9 cellular contexts compared by ENCODE assay signal in genomic region chr20:36202891-36203338, GRCh38. TPM values are rescaled to one million over a fixed set of nuclear protein-coding genes. Genes with fewer than 3 reads are reported as not detected.
DNase-seq lines count a peak whose midpoint lies in the region; ATAC-seq, FAIRE-seq and TF ChIP-seq lines count a peak whose summit lies in the region.
"Had no signal": no experiment of that assay in that cellular context is flagged by ENCODE, and none has a peak within 500 bp of the region (broad histone marks: within the 10 kb centered on the region; RNA-seq: fewer than 3 reads in every experiment).

No MANE protein-coding gene starts in this region.

- H3K36me3 Mint-ChIP-seq in type B pancreatic cell = peaks cover 3% of the 10 kb centered on the region

- peaks cover 4% of the 10 kb centered on the region for H3K4me1 Mint-ChIP-seq in type B pancreatic cell (ENCODE audit: unreplicated experiment)

- TF ChIP-seq POLR2A in gastroesophageal sphincter (IDR thresholded peaks at IDR 0.05) = no peak

- H3K9me3 Mint-ChIP-seq in type B pancreatic cell = no peaks in the 10 kb centered on the region

- H3K27me3 ChIP-seq in KMS-11 (ENCODE audit: insufficient read depth, low read depth) (no peaks in the 10 kb centered on the region), RWPE2 (ENCODE audit: insufficient read depth, poor library complexity, severe bottlenecking) (no peaks in the 10 kb centered on the region), gastroesophageal sphincter (no peaks in the 10 kb centered on the region), pancreas (no peaks in the 10 kb centered on the region)

- WGBS in gastroesophageal sphincter (ENCODE audit: low coverage in 1 of 2), 2 donors = 39 to 48% methylated on average over 15 to 18 of the region's 18 CpGs
- WGBS in pancreas, 2 donors = 27 to 30% methylated on average over 18 of the region's 18 CpGs

- DNase-seq in DMS153 (lab: John Stamatoyannopoulos, UW) (peak; percentile 24), RWPE2 (ENCODE audit: low spot score) (peak; percentile 83), pancreas (peak; percentile 50 to 94 (median 78)), type B pancreatic cell (ENCODE audit: extremely low spot score, unreplicated experiment) (peak; percentile 81)
- DNase-seq in activated effector memory CD4-positive, alpha-beta T cell treated with anti-CD3 and anti-CD28 coated beads, Interleukin-2, amount 50 U/mL, for 16 hours = peak; percentile 92

- TF ChIP-seq CTCF in KMS-11 (conservative IDR thresholded peaks at IDR 0.05; ENCODE audit: low read depth, low read length) (peak; percentile 99), RWPE2 (IDR thresholded peaks at IDR 0.05; ENCODE audit: poor library complexity, severe bottlenecking) (peak; percentile 100), gastroesophageal sphincter (IDR thresholded peaks at IDR 0.05) (peak; percentile 83 to 94 (median 90)), pancreas (IDR thresholded peaks at IDR 0.05) (peak; percentile 97 to 99 (median 98)), type B pancreatic cell (conservative IDR thresholded peaks at IDR 0.05) (peak; percentile 98)

- H3K27ac Mint-ChIP-seq in type B pancreatic cell = no peak overlapping the region

- H3K36me3 ChIP-seq in KMS-11 (ENCODE audit: insufficient read depth) (no peaks in the 10 kb centered on the region), RWPE2 (ENCODE audit: low read depth) (no peaks in the 10 kb centered on the region), gastroesophageal sphincter (peaks cover 0 to 76% of the 10 kb centered on the region in 2 donors), pancreas (peaks cover 0 to 8% (median 0%) of the 10 kb centered on the region in 3 donors)

- no peak overlapping the region for H3K4me2 ChIP-seq in KMS-11

- no peak for TF ChIP-seq EP300 in gastroesophageal sphincter (IDR thresholded peaks at IDR 0.05)

- no peaks in the 10 kb centered on the region for H3K79me2 ChIP-seq in KMS-11 (ENCODE audit: insufficient read depth, low read depth)

- ATAC-seq in RWPE2 (ENCODE audit: low read depth) (peak; percentile 60), gastroesophageal sphincter (peak; percentile 40), pancreas (peak; percentile 78 to 90 (median 88)), HG03175 (IDR thresholded peaks at IDR 0.05; ENCODE audit: unreplicated experiment) (no peak)

- no peak for FAIRE-seq in pancreas (lab: Jason Lieb, UNC)

- H3K9ac ChIP-seq in KMS-11 = no peak overlapping the region

- no peak overlapping the region for H3K27ac ChIP-seq in KMS-11
- H3K27ac ChIP-seq in RWPE2 (ENCODE audit: poor library complexity, severe bottlenecking) = no peak overlapping the region
- H3K27ac ChIP-seq in gastroesophageal sphincter = no peak overlapping the region
- no peak overlapping the region for H3K27ac ChIP-seq in pancreas

- H3K4me1 ChIP-seq in KMS-11 (ENCODE audit: low read depth, poor library complexity, severe bottlenecking) = peaks cover 7% of the 10 kb centered on the region
- no peaks in the 10 kb centered on the region for H3K4me1 ChIP-seq in RWPE2 (ENCODE audit: insufficient read depth, poor library complexity, severe bottlenecking)
- peaks cover 0 to 9% (median 0%) of the 10 kb centered on the region in 3 donors for H3K4me1 ChIP-seq in gastroesophageal sphincter
- no peaks in the 10 kb centered on the region for H3K4me1 ChIP-seq in pancreas

- intact Hi-C loops in pancreas (cut with DNase I) = no loop called here

- H4K20me1 ChIP-seq in KMS-11 (ENCODE audit: insufficient read depth) = no peaks in the 10 kb centered on the region

- no peaks in the 10 kb centered on the region for H3K27me3 Mint-ChIP-seq in type B pancreatic cell

- no peak overlapping the region for H2AFZ ChIP-seq in KMS-11 (ENCODE audit: low read depth)

- H3K4me3 ChIP-seq in KMS-11 (IDR thresholded peaks at IDR 0.05; ENCODE audit: insufficient read depth, low read depth, low read length) (no peak overlapping the region), RWPE2 (ENCODE audit: severe bottlenecking) (no peak overlapping the region), gastroesophageal sphincter (no peak overlapping the region), pancreas (no peak overlapping the region)

- H3K9me3 ChIP-seq in RWPE2 (ENCODE audit: severe bottlenecking) (no peaks in the 10 kb centered on the region), gastroesophageal sphincter (no peaks in the 10 kb centered on the region), pancreas (no peaks in the 10 kb centered on the region)

- H3K4me3 Mint-ChIP-seq in type B pancreatic cell = no peak overlapping the region

RNA-seq across cellular contexts. Expression of gene AAR2, which starts 33.4 kb away (rescaled TPM):
- total RNA-seq in gastroesophageal sphincter = 10 to 100 TPM; 37.4 to 48.5 (median 38.9) TPM
- 10 to 100 TPM in 3 of 6 donors, 1 to 10 TPM in 3; 7.0 to 12.4 (median 9.4) TPM for total RNA-seq in pancreas
- polyA plus RNA-seq in pancreas = 10 to 100 TPM in 1 of 2 donors, 1 to 10 TPM in 1; 9.0 to 18.0 TPM
- total RNA-seq in type B pancreatic cell (ENCODE audit: low replicate concordance) = 23.8 and 27.0 TPM in 2 replicates

RNA-seq across cellular contexts. Expression of gene EPB41L1, which starts 48.4 kb away (rescaled TPM):
- total RNA-seq in gastroesophageal sphincter (10 to 100 TPM; 29.2 to 49.3 (median 35.4) TPM), pancreas (10 to 100 TPM; 23.4 to 40.5 (median 30.8) TPM), type B pancreatic cell (ENCODE audit: low replicate concordance) (62.7 and 68.1 TPM in 2 replicates)
- 10 to 100 TPM; 17.6 to 31.4 TPM for polyA plus RNA-seq in pancreas
- total RNA-seq: T-helper 2 cell treated with Interferon-gamma antibody and Interleukin-4, amounts not matched to agents 100 ng/mL and 5 ng/mL, for 36 hours had no signal

Comparison
In these comparisons a context has a peak if more than half of its experiments do, and no peak if none do; other contexts are left out.
1. DNase-seq: peak in every context shown above with its lines; median percentile 92 in activated effector memory CD4-positive, alpha-beta T cell treated with anti-CD3 and anti-CD28 coated beads, Interleukin-2, amount 50 U/mL, for 16 hours; 83 in RWPE2; 81 in type B pancreatic cell; 78 in pancreas; 24 in DMS153.